Comparison of ENCODE assay signal across 22 cellular contexts in the genomic region with DNA sequence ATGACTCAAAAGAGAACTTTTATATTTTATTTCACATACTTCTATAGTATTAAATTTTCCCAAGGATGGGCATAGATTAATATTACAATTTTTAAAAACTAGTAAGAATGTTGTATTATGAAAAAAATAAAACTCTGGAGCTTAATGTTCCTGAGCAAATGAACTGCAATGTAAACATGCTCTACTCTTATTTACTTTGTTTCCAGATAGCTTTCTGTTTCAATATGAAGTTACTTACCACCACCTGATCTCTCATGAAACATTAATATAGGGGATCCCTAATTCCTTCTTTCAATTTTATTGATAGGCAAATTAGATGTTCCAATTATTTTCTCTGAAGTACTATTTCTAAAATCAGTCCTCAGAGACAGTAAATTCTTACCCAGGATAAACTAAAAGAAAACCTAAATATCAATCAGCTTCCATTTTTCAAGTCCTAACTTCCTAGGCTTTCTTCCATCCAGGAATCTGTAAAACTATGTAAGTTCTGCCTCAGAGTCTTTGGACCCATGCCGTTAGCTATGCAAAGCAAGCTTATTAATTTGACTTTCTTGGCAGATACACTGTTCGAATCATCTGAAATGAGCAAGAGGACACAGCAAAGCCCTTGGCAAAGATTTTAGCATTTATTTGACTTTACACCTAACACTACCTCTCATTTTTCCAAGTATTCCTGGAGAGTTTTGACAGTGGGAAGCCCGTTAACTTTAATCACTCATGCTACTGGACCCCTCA.
"Had no signal": no experiment of that assay in that cellular context is flagged by ENCODE, and none has a peak within 500 bp of the region (broad histone marks: within the 10 kb centered on the region; RNA-seq: fewer than 3 reads in every experiment).

No MANE protein-coding gene starts in this region.

- H3K9me3 Mint-ChIP-seq: activated naive CD4-positive, alpha-beta T cell treated with anti-CD3 and anti-CD28 coated beads, Interleukin-2, amount 50 U/mL, for 24 hours; dendritic cell treated with granulocyte-macrophage colony-stimulating factor and Interleukin-4, amounts not matched to agents 40 ng/mL and 50 ng/mL, for 4 days; memory B cell; naive thymus-derived CD4-positive, alpha-beta T cell; stimulated activated effector memory CD8-positive, alpha-beta T cell treated with anti-CD3 and anti-CD28 coated beads, Interleukin-12 subunit alpha, Interleukin-12 subunit beta, amount 100 ng/mL, for 72 hours had no signal

- H3K9me3 ChIP-seq: ascending aorta, esophagus squamous epithelium, psoas muscle, thoracic aorta, upper lobe of right lung had no signal

- H3K36me3 ChIP-seq: ascending aorta, esophagus squamous epithelium, neural progenitor cell, thoracic aorta, upper lobe of right lung had no signal

- H3K4me2 ChIP-seq: neural progenitor cell, smooth muscle cell had no signal

- DNase-seq: activated CD4-positive, alpha-beta T cell treated with anti-CD3 and anti-CD28 coated beads for 36 hours; activated CD4-positive, alpha-beta T cell treated with anti-CD3 and anti-CD28 coated beads, Interleukin-2, amount 50 U/mL, for 48 hours; activated gamma-delta T cell; effector CD8-positive, alpha-beta T cell; esophagus squamous epithelium; foreskin melanocyte; glutamatergic neuron; left ventricle myocardium superior; naive thymus-derived CD4-positive, alpha-beta T cell; psoas muscle; right cardiac atrium; stimulated activated CD4-positive, alpha-beta T cell treated with anti-CD3 and anti-CD28 coated beads, Interleukin-4, amount 100 ng/mL, for 1 hour; T-helper 17 cell; upper lobe of right lung had no signal

- H3K4me3 ChIP-seq: ascending aorta, esophagus squamous epithelium, neural progenitor cell, psoas muscle, smooth muscle cell, thoracic aorta, upper lobe of right lung had no signal

- H3K27ac ChIP-seq: ascending aorta, esophagus squamous epithelium, neural progenitor cell, psoas muscle, thoracic aorta, upper lobe of right lung had no signal

- H3K36me3 Mint-ChIP-seq: activated naive CD4-positive, alpha-beta T cell treated with anti-CD3 and anti-CD28 coated beads, Interleukin-2, amount 50 U/mL, for 24 hours; memory B cell; naive thymus-derived CD4-positive, alpha-beta T cell; neural progenitor cell; stimulated activated effector memory CD8-positive, alpha-beta T cell treated with anti-CD3 and anti-CD28 coated beads, Interleukin-12 subunit alpha, Interleukin-12 subunit beta, amount 100 ng/mL, for 72 hours had no signal

- H3K4me3 Mint-ChIP-seq: activated CD4-positive, alpha-beta T cell treated with anti-CD3 and anti-CD28 coated beads for 36 hours; activated naive CD4-positive, alpha-beta T cell treated with anti-CD3 and anti-CD28 coated beads, Interleukin-2, amount 50 U/mL, for 24 hours; dendritic cell treated with granulocyte-macrophage colony-stimulating factor and Interleukin-4, amounts not matched to agents 40 ng/mL and 50 ng/mL, for 4 days; memory B cell; naive thymus-derived CD4-positive, alpha-beta T cell; neural progenitor cell; stimulated activated effector memory CD8-positive, alpha-beta T cell treated with anti-CD3 and anti-CD28 coated beads, Interleukin-12 subunit alpha, Interleukin-12 subunit beta, amount 100 ng/mL, for 72 hours; T-helper 17 cell had no signal

- H3K27me3 Mint-ChIP-seq: activated CD4-positive, alpha-beta T cell treated with anti-CD3 and anti-CD28 coated beads for 36 hours; activated naive CD4-positive, alpha-beta T cell treated with anti-CD3 and anti-CD28 coated beads, Interleukin-2, amount 50 U/mL, for 24 hours; dendritic cell treated with granulocyte-macrophage colony-stimulating factor and Interleukin-4, amounts not matched to agents 40 ng/mL and 50 ng/mL, for 4 days had no signal

- H3K4me1 Mint-ChIP-seq: activated CD4-positive, alpha-beta T cell treated with anti-CD3 and anti-CD28 coated beads for 36 hours; activated naive CD4-positive, alpha-beta T cell treated with anti-CD3 and anti-CD28 coated beads, Interleukin-2, amount 50 U/mL, for 24 hours; memory B cell; naive thymus-derived CD4-positive, alpha-beta T cell; stimulated activated effector memory CD8-positive, alpha-beta T cell treated with anti-CD3 and anti-CD28 coated beads, Interleukin-12 subunit alpha, Interleukin-12 subunit beta, amount 100 ng/mL, for 72 hours; T-helper 17 cell had no signal

- H3K27me3 ChIP-seq: ascending aorta, esophagus squamous epithelium, neural progenitor cell, upper lobe of right lung had no signal

- H3K9ac ChIP-seq: neural progenitor cell had no signal

- H2AFZ ChIP-seq: neural progenitor cell had no signal

- H3K27ac Mint-ChIP-seq: activated CD4-positive, alpha-beta T cell treated with anti-CD3 and anti-CD28 coated beads for 36 hours; activated naive CD4-positive, alpha-beta T cell treated with anti-CD3 and anti-CD28 coated beads, Interleukin-2, amount 50 U/mL, for 24 hours; dendritic cell treated with granulocyte-macrophage colony-stimulating factor and Interleukin-4, amounts not matched to agents 40 ng/mL and 50 ng/mL, for 4 days; memory B cell; naive thymus-derived CD4-positive, alpha-beta T cell; neural progenitor cell; stimulated activated effector memory CD8-positive, alpha-beta T cell treated with anti-CD3 and anti-CD28 coated beads, Interleukin-12 subunit alpha, Interleukin-12 subunit beta, amount 100 ng/mL, for 72 hours; T-helper 17 cell had no signal

- H3K4me1 ChIP-seq: ascending aorta, esophagus squamous epithelium, psoas muscle, upper lobe of right lung had no signal

- ATAC-seq: activated CD4-positive, alpha-beta T cell treated with anti-CD3 and anti-CD28 coated beads for 36 hours; left ventricle myocardium superior; naive thymus-derived CD4-positive, alpha-beta T cell; psoas muscle; right cardiac atrium; stimulated activated effector memory CD8-positive, alpha-beta T cell treated with anti-CD3 and anti-CD28 coated beads, Interleukin-12 subunit alpha, Interleukin-12 subunit beta, amount 100 ng/mL, for 72 hours; T-helper 17 cell; upper lobe of right lung had no signal
